In genomic region chr18:54945726-54946125, GRCh38 we compare ENCODE assay signal across 8 cellular contexts. TPM values are rescaled to one million over a fixed set of nuclear protein-coding genes. Genes with fewer than 3 reads are reported as not detected.
DNase-seq lines count a peak whose midpoint lies in the region; ATAC-seq lines count a peak whose summit lies in the region.

No MANE protein-coding gene starts in this region.

- H2AK5ac ChIP-seq in trophoblast cell (ENCODE audit: low read length): no peak overlapping the region

- POLR2A ChIA-PET in activated CD4-positive, alpha-beta memory T cell treated with anti-CD3 and anti-CD28 coated beads for 36 hours (lab: Charles Lee): no interaction called here

- no peaks in the 10 kb centered on the region for H3K79me2 ChIP-seq in trophoblast cell (ENCODE audit: control insufficient read depth, insufficient read depth, low read length, poor library complexity)

- no peak overlapping the region for H3K4ac ChIP-seq in trophoblast cell (ENCODE audit: low read depth, low read length)

- no peak overlapping the region for H3K23ac ChIP-seq in trophoblast cell (ENCODE audit: low read length)

- peak overlapping the region; percentile 54 for H3K27ac ChIP-seq in subcutaneous abdominal adipose tissue (ENCODE audit: low read depth, low read length)
- no peak overlapping the region for H3K27ac ChIP-seq in trophoblast cell (ENCODE audit: low read depth, low read length)

- H2BK120ac ChIP-seq in trophoblast cell (ENCODE audit: insufficient read depth, low read length, poor library complexity): no peak overlapping the region

- no peak overlapping the region for H2AFZ ChIP-seq in trophoblast cell (ENCODE audit: insufficient read depth, low read length, poor library complexity)

- H3K4me1 ChIP-seq in subcutaneous abdominal adipose tissue (ENCODE audit: control insufficient read depth in 5 of 5, insufficient read depth in 5 of 5, low read length in 5 of 5) (peaks cover 0 to 15% (median 7%) of the 10 kb centered on the region in 5 donors), trophoblast cell (ENCODE audit: control insufficient read depth in 1 of 2, insufficient read depth in 2 of 2, low read length in 2 of 2) (peaks cover 0 to 2% of the 10 kb centered on the region in 2 experiments)

- H2BK5ac ChIP-seq in trophoblast cell (ENCODE audit: low read depth, low read length, poor library complexity): no peak overlapping the region

- no peak overlapping the region for H2BK12ac ChIP-seq in trophoblast cell (ENCODE audit: low read length)

- no peak for DNase-seq in activated T-cell treated with anti-CD3 and anti-CD28 coated beads, Interleukin-2, amount 50 U/mL, for 24 hours
- no peak for DNase-seq in activated T-cell treated with anti-CD3 and anti-CD28 coated beads, Interleukin-2, amount 50 U/mL, for 1 hour
- DNase-seq in activated CD4-positive, alpha-beta memory T cell treated with anti-CD3 and anti-CD28 coated beads for 36 hours: no peak
- DNase-seq in immature natural killer cell (no peak), trophoblast cell (no peak), NCI-H524 treated with DMSO at 0.1 percent for 48 hours (lab: John Stamatoyannopoulos, UW) (no peak)

- ATAC-seq in GM21825 (IDR thresholded peaks at IDR 0.05; ENCODE audit: unreplicated experiment): no peak

- peaks cover 0 to 4% (median 0%) of the 10 kb centered on the region in 5 donors for H3K27me3 ChIP-seq in subcutaneous abdominal adipose tissue (ENCODE audit: control insufficient read depth in 5 of 5, insufficient read depth in 4 of 5, low read length in 5 of 5)
- no peaks in the 10 kb centered on the region for H3K27me3 ChIP-seq in trophoblast cell (ENCODE audit: insufficient read depth, low read length)

- H3K79me1 ChIP-seq in trophoblast cell (ENCODE audit: low read length): no peaks in the 10 kb centered on the region

- peak overlapping the region; percentile 78 for H3K4me3 Mint-ChIP-seq in activated T-cell treated with anti-CD3 and anti-CD28 coated beads, Interleukin-2, amount 50 U/mL, for 24 hours
- peak overlapping the region; percentile 83 for H3K4me3 Mint-ChIP-seq in activated CD4-positive, alpha-beta memory T cell treated with anti-CD3 and anti-CD28 coated beads for 36 hours
- peak overlapping the region; percentile 82 to 89 (median 87) for H3K4me3 Mint-ChIP-seq in immature natural killer cell

- H3K9me3 Mint-ChIP-seq in activated T-cell treated with anti-CD3 and anti-CD28 coated beads, Interleukin-2, amount 50 U/mL, for 24 hours: no peaks in the 10 kb centered on the region
- H3K9me3 Mint-ChIP-seq in activated CD4-positive, alpha-beta memory T cell treated with anti-CD3 and anti-CD28 coated beads for 36 hours: no peaks in the 10 kb centered on the region
- H3K9me3 Mint-ChIP-seq in immature natural killer cell: no peaks in the 10 kb centered on the region

- H3K9me3 ChIP-seq in subcutaneous abdominal adipose tissue (ENCODE audit: control insufficient read depth in 5 of 5, low read length in 5 of 5): no peaks in the 10 kb centered on the region
- H3K9me3 ChIP-seq in trophoblast cell (ENCODE audit: insufficient read depth, low read depth, low read length): no peaks in the 10 kb centered on the region

- H3K4me1 Mint-ChIP-seq in activated T-cell treated with anti-CD3 and anti-CD28 coated beads, Interleukin-2, amount 50 U/mL, for 24 hours (ENCODE audit: low read depth): peaks cover 25% of the 10 kb centered on the region
- H3K4me1 Mint-ChIP-seq in activated CD4-positive, alpha-beta memory T cell treated with anti-CD3 and anti-CD28 coated beads for 36 hours (ENCODE audit: low read depth): peaks cover 17% of the 10 kb centered on the region
- H3K4me1 Mint-ChIP-seq in immature natural killer cell: peaks cover 12 to 17% of the 10 kb centered on the region in 2 donors

- H3K27ac Mint-ChIP-seq in activated T-cell treated with anti-CD3 and anti-CD28 coated beads, Interleukin-2, amount 50 U/mL, for 24 hours: peak overlapping the region; percentile 85
- H3K27ac Mint-ChIP-seq in activated CD4-positive, alpha-beta memory T cell treated with anti-CD3 and anti-CD28 coated beads for 36 hours: no peak overlapping the region
- peak overlapping the region; percentile 78 to 92 (median 86) for H3K27ac Mint-ChIP-seq in immature natural killer cell

- no peak overlapping the region for H3K14ac ChIP-seq in trophoblast cell (ENCODE audit: low read length)

- CTCF ChIA-PET in activated CD4-positive, alpha-beta memory T cell treated with anti-CD3 and anti-CD28 coated beads for 36 hours (lab: Charles Lee): interaction anchor here (0.7 kb wide), 1 partner anchor 54 kb away, joined by 3 read pairs; no protein-coding TSS in a partner anchor

- no peak overlapping the region for H3K18ac ChIP-seq in trophoblast cell (ENCODE audit: low read length)

- H3K36me3 ChIP-seq in subcutaneous abdominal adipose tissue (ENCODE audit: control insufficient read depth in 5 of 5, insufficient read depth in 5 of 5, low read length in 5 of 5): no peaks in the 10 kb centered on the region
- H3K36me3 ChIP-seq in trophoblast cell (ENCODE audit: control insufficient read depth in 1 of 2, insufficient read depth in 2 of 2, low read length in 2 of 2): no peaks in the 10 kb centered on the region

- H4K91ac ChIP-seq in trophoblast cell (ENCODE audit: low read depth, low read length): no peak overlapping the region

- no peak overlapping the region for H3K4me2 ChIP-seq in trophoblast cell (ENCODE audit: low read length)

- peaks cover 3% of the 10 kb centered on the region for H3K27me3 Mint-ChIP-seq in activated T-cell treated with anti-CD3 and anti-CD28 coated beads, Interleukin-2, amount 50 U/mL, for 24 hours
- no peaks in the 10 kb centered on the region for H3K27me3 Mint-ChIP-seq in activated CD4-positive, alpha-beta memory T cell treated with anti-CD3 and anti-CD28 coated beads for 36 hours
- peaks cover 0 to 5% (median 2%) of the 10 kb centered on the region in 3 donors for H3K27me3 Mint-ChIP-seq in immature natural killer cell (ENCODE audit: low read depth in 3 of 3)

- H3K9ac ChIP-seq in subcutaneous abdominal adipose tissue (ENCODE audit: low read length in 5 of 5): peak overlapping the region in 4 of 5 donors; percentile 56 to 84 (median 68)
- H3K9ac ChIP-seq in trophoblast cell (ENCODE audit: low read length): no peak overlapping the region

- intact Hi-C loops in activated CD4-positive, alpha-beta memory T cell treated with anti-CD3 and anti-CD28 coated beads for 36 hours (cut with micrococcal nuclease): loop anchor here (1.0 to 10.0 kb wide), 3 partner anchors 117 to 721 kb away; partner anchors contain the start of genes MBD2 and RAB27B

- H4K8ac ChIP-seq in trophoblast cell (ENCODE audit: low read depth, low read length): no peak overlapping the region

- H3K4me3 ChIP-seq in subcutaneous abdominal adipose tissue (ENCODE audit: low read depth in 1 of 5, low read length in 5 of 5) (peak overlapping the region; percentile 57 to 84 (median 72)), trophoblast cell (ENCODE audit: low read depth, low read length) (no peak overlapping the region)

- H4K12ac ChIP-seq in trophoblast cell (ENCODE audit: low read depth, low read length): no peak overlapping the region

- H3K36me3 Mint-ChIP-seq in activated T-cell treated with anti-CD3 and anti-CD28 coated beads, Interleukin-2, amount 50 U/mL, for 24 hours (ENCODE audit: low read depth): no peaks in the 10 kb centered on the region
- no peaks in the 10 kb centered on the region for H3K36me3 Mint-ChIP-seq in activated CD4-positive, alpha-beta memory T cell treated with anti-CD3 and anti-CD28 coated beads for 36 hours
- no peaks in the 10 kb centered on the region for H3K36me3 Mint-ChIP-seq in immature natural killer cell

- WGBS in trophoblast cell (ENCODE audit: extremely low coverage, insufficient coverage, insufficient read length): no CpG with 5 or more reads among the region's 2 CpGs

RNA-seq across cellular contexts. Expression of gene CCDC68, which starts 13.5 kb away (rescaled TPM):
- total RNA-seq in activated CD4-positive, alpha-beta memory T cell treated with anti-CD3 and anti-CD28 coated beads for 36 hours: not detected
- polyA plus RNA-seq in immature natural killer cell: not detected
- 3.6 and 5.0 TPM in 2 replicates for polyA plus RNA-seq in trophoblast cell (2013)
